9 cellular contexts compared by ENCODE assay signal in genomic region chr1:244319283-244320132, GRCh38.
DNase-seq lines count a peak whose midpoint lies in the region; ATAC-seq and TF ChIP-seq lines count a peak whose summit lies in the region.
"Had no signal": no experiment of that assay in that cellular context is flagged by ENCODE, and none has a peak within 500 bp of the region (broad histone marks: within the 10 kb centered on the region; RNA-seq: fewer than 3 reads in every experiment).

No MANE protein-coding gene starts in this region.

- ATAC-seq in GM19468 (IDR thresholded peaks at IDR 0.05; ENCODE audit: extremely low read depth, unreplicated experiment) = peak; percentile 52
- ATAC-seq in HG03469 (IDR thresholded peaks at IDR 0.05; ENCODE audit: unreplicated experiment) = peak; percentile 53
- ATAC-seq in foreskin keratinocyte = peak; percentile 78
- peak; percentile 97 for ATAC-seq in stimulated activated naive CD8-positive, alpha-beta T cell treated with anti-CD3 and anti-CD28 coated beads, Interleukin-15, Interleukin-2, amounts not matched to agents 100 U/mL and 50 U/mL, for 24 hours
- ATAC-seq: Panc1 had no signal

- DNase-seq in EH (ENCODE audit: low read depth) (peak; percentile 86), foreskin keratinocyte (peak; percentile 77 to 85), NCI-H2081 (lab: John Stamatoyannopoulos, UW) (no peak), HuH-7.5 (ENCODE audit: low spot score) (no peak)
- peak; percentile 61 for DNase-seq in activated CD4-positive, alpha-beta T cell treated with anti-CD3 and anti-CD28 coated beads for 48 hours
- DNase-seq in stimulated activated naive CD8-positive, alpha-beta T cell treated with anti-CD3 and anti-CD28 coated beads, Interleukin-15, Interleukin-2, amounts not matched to agents 100 U/mL and 50 U/mL, for 24 hours = peak; percentile 56

- H3K4me1 ChIP-seq in foreskin keratinocyte = peaks cover 12% of the 10 kb centered on the region

- no peaks in the 10 kb centered on the region for H3K27me3 ChIP-seq in foreskin keratinocyte

- no peak for TF ChIP-seq CTCF in foreskin keratinocyte (conservative IDR thresholded peaks at IDR 0.05)

- no peak overlapping the region for H3K27ac ChIP-seq in foreskin keratinocyte

Comparison
In these comparisons a context has a peak if more than half of its experiments do, and no peak if none do; other contexts are left out.
1. DNase-seq: peak in EH (single experiment), activated CD4-positive, alpha-beta T cell treated with anti-CD3 and anti-CD28 coated beads for 48 hours (single experiment), foreskin keratinocyte (2 of 2) and stimulated activated naive CD8-positive, alpha-beta T cell treated with anti-CD3 and anti-CD28 coated beads, Interleukin-15, Interleukin-2, amounts not matched to agents 100 U/mL and 50 U/mL, for 24 hours (single experiment); none in NCI-H2081 (0 of 2) and HuH-7.5 (single experiment).
2. Peak in every context shown above with its lines, with median percentiles within 50 percentile points of each other: ATAC-seq.